8 cellular contexts compared by ENCODE assay signal in the genomic region with DNA sequence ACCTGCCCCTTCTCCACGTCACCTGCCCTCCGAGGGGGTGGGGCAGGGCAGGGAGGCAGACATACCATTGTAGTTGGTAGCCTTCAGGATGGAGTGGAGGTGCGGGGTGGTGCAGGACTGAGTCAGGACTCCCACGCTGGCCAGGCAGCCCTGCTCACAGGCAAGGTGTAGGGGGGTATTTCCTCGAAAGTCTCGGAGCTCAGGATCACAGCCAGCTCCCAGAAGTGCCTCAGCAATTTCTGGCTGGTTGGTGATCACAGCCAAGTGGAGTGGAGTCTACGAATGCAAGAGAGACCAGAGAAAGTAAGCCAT. TPM values are rescaled to one million over a fixed set of nuclear protein-coding genes. Genes with fewer than 3 reads are reported as not detected.
DNase-seq lines count a peak whose midpoint lies in the region; ATAC-seq and TF ChIP-seq lines count a peak whose summit lies in the region.

No MANE protein-coding gene starts in this region.

- H3K4me1 ChIP-seq in fibroblast of lung (ENCODE audit: control insufficient read depth, extremely low read depth, insufficient read depth, low read length) (peaks cover 14% of the 10 kb centered on the region), parathyroid adenoma (peaks cover 44% of the 10 kb centered on the region)

- DNase-seq in HL-60 (ENCODE audit: low read depth in 1 of 2, low spot score in 1 of 2) (no peak), activated T-cell treated with anti-CD3 and anti-CD28 coated beads for 48 hours (ENCODE audit: low read depth) (peak; percentile 47), fibroblast of lung (ENCODE audit: low read depth in 2 of 2) (peak in 1 of 2 donors; percentile 75), NCI-H2107 treated with DMSO at 0.1 percent for 48 hours (lab: John Stamatoyannopoulos, UW; ENCODE audit: unreplicated experiment) (no peak), UCSD-AML1 (lab: John Stamatoyannopoulos, UW; ENCODE audit: unreplicated experiment) (no peak)

- H3K9me3 ChIP-seq in fibroblast of lung (ENCODE audit: control insufficient read depth, insufficient read depth, low read depth, low read length) (no peaks in the 10 kb centered on the region), parathyroid adenoma (ENCODE audit: control insufficient read depth, low read length) (no peaks in the 10 kb centered on the region)

- TF ChIP-seq CTCF in HL-60 (IDR thresholded peaks at IDR 0.05; ENCODE audit: insufficient read depth, low read length) (no peak), fibroblast of lung (conservative IDR thresholded peaks at IDR 0.05 in 1 of 2, IDR thresholded peaks at IDR 0.05 in 1 of 2; ENCODE audit: low read depth in 1 of 2, low read length in 2 of 2) (no peak), parathyroid adenoma (IDR thresholded peaks at IDR 0.05) (no peak)

- H3K4me2 ChIP-seq in fibroblast of lung (ENCODE audit: extremely low read depth, insufficient read depth, low read length) (peak overlapping the region; percentile 85), parathyroid adenoma (ENCODE audit: low read length) (peak overlapping the region; percentile 88)

- H3K27ac ChIP-seq in HL-60 (replicated peaks) (peak overlapping the region; percentile 54), fibroblast of lung (ENCODE audit: insufficient read depth, low read length) (peak overlapping the region; percentile 87), parathyroid adenoma (peak overlapping the region; percentile 100)

- H3K4me3 ChIP-seq in HL-60 (replicated peaks; ENCODE audit: insufficient read depth, low read length): peak overlapping the region; percentile 58
- H3K4me3 ChIP-seq in fibroblast of lung (replicated peaks in 1 of 4; ENCODE audit: control extremely low read depth in 1 of 4, insufficient read depth in 1 of 4, low read depth in 3 of 4, low read length in 4 of 4): peak overlapping the region; percentile 56 to 92 (median 68)
- H3K4me3 ChIP-seq in parathyroid adenoma (ENCODE audit: low read depth, low read length): peak overlapping the region; percentile 54

- H2AFZ ChIP-seq in fibroblast of lung (ENCODE audit: low read length) (no peak overlapping the region), parathyroid adenoma (no peak overlapping the region)

- H3K36me3 ChIP-seq in fibroblast of lung (ENCODE audit: control insufficient read depth, insufficient read depth, low read length): peaks cover 20% of the 10 kb centered on the region
- H3K36me3 ChIP-seq in parathyroid adenoma (ENCODE audit: control insufficient read depth, insufficient read depth, low read length): no peaks in the 10 kb centered on the region

- no peaks in the 10 kb centered on the region for H3K27me3 ChIP-seq in HL-60 (ENCODE audit: insufficient read depth, poor library complexity, severe bottlenecking)
- no peaks in the 10 kb centered on the region for H3K27me3 ChIP-seq in fibroblast of lung (ENCODE audit: control insufficient read depth, insufficient read depth, low read length)
- no peaks in the 10 kb centered on the region for H3K27me3 ChIP-seq in parathyroid adenoma (ENCODE audit: control insufficient read depth, insufficient read depth, low read length)

- peak overlapping the region; percentile 70 for H3K9ac ChIP-seq in fibroblast of lung (ENCODE audit: insufficient read depth, low read length)
- no peak overlapping the region for H3K9ac ChIP-seq in parathyroid adenoma

- ATAC-seq in GM18498 (IDR thresholded peaks at IDR 0.05; ENCODE audit: unreplicated experiment) (no peak), HG03045 (IDR thresholded peaks at IDR 0.05; ENCODE audit: unreplicated experiment) (no peak)

- H3K79me2 ChIP-seq in fibroblast of lung (ENCODE audit: control insufficient read depth, insufficient read depth, low read length) (peaks cover 16% of the 10 kb centered on the region), parathyroid adenoma (peaks cover 15% of the 10 kb centered on the region)

- H4K20me1 ChIP-seq in fibroblast of lung (ENCODE audit: control insufficient read depth, extremely low read depth, insufficient read depth, low read length): no peaks in the 10 kb centered on the region

RNA-seq across cellular contexts. Expression of a gene that starts 1.5 kb away (rescaled TPM):
- 67.9 and 73.4 TPM in 2 replicates for total RNA-seq in fibroblast of lung
- 17.7 and 26.9 TPM in 2 replicates for polyA plus RNA-seq in fibroblast of lung
- 22.0 and 27.5 TPM in 2 replicates for polyA plus RNA-seq in fibroblast of lung (2012)
- 131 and 148 TPM in 2 replicates for polyA minus RNA-seq in fibroblast of lung (ENCODE audit: low replicate concordance)
